26 cellular contexts compared by ENCODE assay signal in the genomic region with DNA sequence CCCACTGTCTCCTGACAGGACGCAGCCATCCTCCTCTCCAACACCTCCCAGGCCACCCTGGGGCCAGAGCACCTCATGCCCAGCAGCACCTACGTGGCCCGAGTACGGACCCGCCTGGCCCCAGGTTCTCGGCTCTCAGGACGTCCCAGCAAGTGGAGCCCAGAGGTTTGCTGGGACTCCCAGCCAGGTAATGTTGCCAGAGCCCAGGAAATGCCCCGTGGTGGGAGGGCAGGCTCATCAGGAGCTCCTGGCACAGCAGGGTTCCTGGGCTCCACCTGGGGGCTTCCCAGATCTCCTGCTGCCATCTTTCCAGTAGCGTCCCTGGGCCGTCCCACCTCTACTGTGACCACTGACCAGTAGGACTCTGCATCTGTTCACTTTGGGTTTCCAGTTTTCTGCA. TPM values are rescaled to one million over a fixed set of nuclear protein-coding genes. Genes with fewer than 3 reads are reported as not detected.
DNase-seq lines count a peak whose midpoint lies in the region; ATAC-seq and TF ChIP-seq lines count a peak whose summit lies in the region.
"Had no signal": no experiment of that assay in that cellular context is flagged by ENCODE, and none has a peak within 500 bp of the region (broad histone marks: within the 10 kb centered on the region; RNA-seq: fewer than 3 reads in every experiment).

No MANE protein-coding gene starts in this region.

- H2AFZ ChIP-seq in KMS-11 (ENCODE audit: low read depth) = no peak overlapping the region
- no peak overlapping the region for H2AFZ ChIP-seq in neural progenitor cell (replicated peaks)

- H3K4me3 ChIP-seq in KMS-11 (IDR thresholded peaks at IDR 0.05; ENCODE audit: insufficient read depth, low read depth, low read length) (no peak overlapping the region), neural progenitor cell (no peak overlapping the region)
- H3K4me3 ChIP-seq: MG63, SK-N-MC had no signal

- peak; percentile 28 for DNase-seq in D341Med (ENCODE audit: low spot score)
- no peak for DNase-seq in neural progenitor cell (ENCODE audit: low spot score)
- no peak for DNase-seq in natural killer cell treated with Interleukin-12 subunit alpha and Interleukin-12 subunit beta and Interleukin-15 and Interleukin-18, amount 100 ng/mL, for 72 hours (ENCODE audit: low spot score)
- no peak for DNase-seq in hippocampal formation (lab: John Stamatoyannopoulos, UW)
- DNase-seq: BE2C; CD4-positive, alpha-beta T cell; COR-L47; DMS 273 treated with DMSO at 0.1 percent for 48 hours; DMS79 treated with DMSO at 0.1 percent for 48 hours; GOT3; MG63; NCI-H1048; NCI-H1436; NCI-H187 treated with DMSO at 0.1 percent for 48 hours; NCI-H2107; NCI-H69; SHP77 treated with DMSO at 0.1 percent for 48 hours; SW 1271 had no signal

- H3K79me2 ChIP-seq in KMS-11 (ENCODE audit: insufficient read depth, low read depth) (no peaks in the 10 kb centered on the region), neural progenitor cell (ENCODE audit: low read depth) (no peaks in the 10 kb centered on the region)

- H3F3A ChIP-seq in neural progenitor cell (ENCODE audit: low read depth) = no peaks in the 10 kb centered on the region

- H3K4me1 ChIP-seq in KMS-11 (ENCODE audit: low read depth, poor library complexity, severe bottlenecking) (peaks cover 19% of the 10 kb centered on the region), neural progenitor cell (peaks cover 5% of the 10 kb centered on the region)
- H3K4me1 ChIP-seq: BE2C had no signal

- TF ChIP-seq CTCF in KMS-11 (conservative IDR thresholded peaks at IDR 0.05; ENCODE audit: low read depth, low read length) = no peak
- TF ChIP-seq CTCF in neural progenitor cell (IDR thresholded peaks at IDR 0.05) = no peak

- H4K20me1 ChIP-seq in KMS-11 (ENCODE audit: insufficient read depth) = no peaks in the 10 kb centered on the region
- H4K20me1 ChIP-seq in neural progenitor cell (ENCODE audit: low read depth) = no peaks in the 10 kb centered on the region

- H3K36me3 ChIP-seq in KMS-11 (ENCODE audit: insufficient read depth) (no peaks in the 10 kb centered on the region), neural progenitor cell (no peaks in the 10 kb centered on the region)
- H3K36me3 ChIP-seq: BE2C, MG63 had no signal

- peaks cover 27% of the 10 kb centered on the region for H3K4me1 Mint-ChIP-seq in neural progenitor cell
- peaks cover 58% of the 10 kb centered on the region for H3K4me1 Mint-ChIP-seq in stimulated activated memory B cell treated with anti-CD40 and anti-IgM and Interleukin-4, amounts not matched to agents 10 μg/mL and 1 μg/mL and 100 μg/mL, for 72 hours
- H3K4me1 Mint-ChIP-seq in natural killer cell treated with Interleukin-12 subunit alpha and Interleukin-12 subunit beta and Interleukin-15 and Interleukin-18, amount 100 ng/mL, for 72 hours (ENCODE audit: low read depth in 2 of 2) = peaks cover 8 to 36% of the 10 kb centered on the region in 2 donors

- peak overlapping the region; percentile 88 for H3K27ac Mint-ChIP-seq in neural progenitor cell
- peak overlapping the region; percentile 76 for H3K27ac Mint-ChIP-seq in stimulated activated memory B cell treated with anti-CD40 and anti-IgM and Interleukin-4, amounts not matched to agents 10 μg/mL and 1 μg/mL and 100 μg/mL, for 72 hours
- H3K27ac Mint-ChIP-seq in natural killer cell treated with Interleukin-12 subunit alpha and Interleukin-12 subunit beta and Interleukin-15 and Interleukin-18, amount 100 ng/mL, for 72 hours = no peak overlapping the region
- H3K27ac Mint-ChIP-seq: CD4-positive, alpha-beta T cell had no signal

- H3K4me3 Mint-ChIP-seq in neural progenitor cell = no peak overlapping the region
- H3K4me3 Mint-ChIP-seq in stimulated activated memory B cell treated with anti-CD40 and anti-IgM and Interleukin-4, amounts not matched to agents 10 μg/mL and 1 μg/mL and 100 μg/mL, for 72 hours = no peak overlapping the region
- no peak overlapping the region for H3K4me3 Mint-ChIP-seq in natural killer cell treated with Interleukin-12 subunit alpha and Interleukin-12 subunit beta and Interleukin-15 and Interleukin-18, amount 100 ng/mL, for 72 hours
- H3K4me3 Mint-ChIP-seq: CD4-positive, alpha-beta T cell had no signal

- H3K4me2 ChIP-seq in KMS-11 = peak overlapping the region; percentile 41; the same call in 1 of the 2 replicates
- H3K4me2 ChIP-seq in neural progenitor cell = no peak overlapping the region

- H3K27ac ChIP-seq in KMS-11 = no peak overlapping the region; the same call in 1 of the 2 replicates
- H3K27ac ChIP-seq in neural progenitor cell = no peak overlapping the region
- H3K27ac ChIP-seq: RWPE1, SK-N-MC had no signal

- H3K9me3 Mint-ChIP-seq in neural progenitor cell = no peaks in the 10 kb centered on the region
- H3K9me3 Mint-ChIP-seq in stimulated activated memory B cell treated with anti-CD40 and anti-IgM and Interleukin-4, amounts not matched to agents 10 μg/mL and 1 μg/mL and 100 μg/mL, for 72 hours = no peaks in the 10 kb centered on the region
- H3K9me3 Mint-ChIP-seq in natural killer cell treated with Interleukin-12 subunit alpha and Interleukin-12 subunit beta and Interleukin-15 and Interleukin-18, amount 100 ng/mL, for 72 hours = no peaks in the 10 kb centered on the region
- H3K9me3 Mint-ChIP-seq: CD4-positive, alpha-beta T cell had no signal

- H3K9ac ChIP-seq in KMS-11 (no peak overlapping the region), neural progenitor cell (no peak overlapping the region)

- H3K36me3 Mint-ChIP-seq in neural progenitor cell = no peaks in the 10 kb centered on the region
- peaks cover 90% of the 10 kb centered on the region for H3K36me3 Mint-ChIP-seq in stimulated activated memory B cell treated with anti-CD40 and anti-IgM and Interleukin-4, amounts not matched to agents 10 μg/mL and 1 μg/mL and 100 μg/mL, for 72 hours
- no peaks in the 10 kb centered on the region for H3K36me3 Mint-ChIP-seq in natural killer cell treated with Interleukin-12 subunit alpha and Interleukin-12 subunit beta and Interleukin-15 and Interleukin-18, amount 100 ng/mL, for 72 hours

- H3K27me3 ChIP-seq in KMS-11 (ENCODE audit: insufficient read depth, low read depth) = peaks cover 15% of the 10 kb centered on the region; the same call in 1 of the 2 replicates
- H3K27me3 ChIP-seq in neural progenitor cell = no peaks in the 10 kb centered on the region
- H3K27me3 ChIP-seq: MG63 had no signal

- ATAC-seq in stimulated activated memory B cell treated with anti-CD40 and anti-IgM and Interleukin-4, amounts not matched to agents 10 μg/mL and 1 μg/mL and 100 μg/mL, for 72 hours = no peak
- no peak for ATAC-seq in natural killer cell treated with Interleukin-12 subunit alpha and Interleukin-12 subunit beta and Interleukin-15 and Interleukin-18, amount 100 ng/mL, for 72 hours
- ATAC-seq in HG03442 (IDR thresholded peaks at IDR 0.05; ENCODE audit: unreplicated experiment) = no peak

- peaks cover 16% of the 10 kb centered on the region for H3K27me3 Mint-ChIP-seq in neural progenitor cell (ENCODE audit: insufficient read depth, low read depth)
- H3K27me3 Mint-ChIP-seq in stimulated activated memory B cell treated with anti-CD40 and anti-IgM and Interleukin-4, amounts not matched to agents 10 μg/mL and 1 μg/mL and 100 μg/mL, for 72 hours = no peaks in the 10 kb centered on the region
- H3K27me3 Mint-ChIP-seq in natural killer cell treated with Interleukin-12 subunit alpha and Interleukin-12 subunit beta and Interleukin-15 and Interleukin-18, amount 100 ng/mL, for 72 hours = peaks cover 6 to 14% of the 10 kb centered on the region in 2 donors

- H3K9me3 ChIP-seq in neural progenitor cell (ENCODE audit: low read depth) = no peaks in the 10 kb centered on the region
- H3K9me3 ChIP-seq: BE2C, MG63 had no signal

RNA-seq across cellular contexts. Expression of gene CSF2RB, which starts 16.2 kb away (rescaled TPM):
- 0.03 TPM in 1 of 2 replicates, not detected in the other for total RNA-seq in neural progenitor cell (ENCODE audit: low replicate concordance)
- total RNA-seq in natural killer cell treated with Interleukin-12 subunit alpha and Interleukin-12 subunit beta and Interleukin-15 and Interleukin-18, amount 100 ng/mL, for 72 hours = 10 to 100 TPM in 1 of 2 donors, 1 to 10 TPM in 1; 5.0 to 47.9 TPM
- total RNA-seq: A673, LHCN-M2, NCI-H460 had no signal

Comparison
In these comparisons a context has a peak if more than half of its experiments do, and no peak if none do; other contexts are left out.
1. H3K27ac Mint-ChIP-seq: peak in neural progenitor cell (single experiment) and stimulated activated memory B cell treated with anti-CD40 and anti-IgM and Interleukin-4, amounts not matched to agents 10 μg/mL and 1 μg/mL and 100 μg/mL, for 72 hours (single experiment); none in natural killer cell treated with Interleukin-12 subunit alpha and Interleukin-12 subunit beta and Interleukin-15 and Interleukin-18, amount 100 ng/mL, for 72 hours (0 of 2).